In the genomic region with DNA sequence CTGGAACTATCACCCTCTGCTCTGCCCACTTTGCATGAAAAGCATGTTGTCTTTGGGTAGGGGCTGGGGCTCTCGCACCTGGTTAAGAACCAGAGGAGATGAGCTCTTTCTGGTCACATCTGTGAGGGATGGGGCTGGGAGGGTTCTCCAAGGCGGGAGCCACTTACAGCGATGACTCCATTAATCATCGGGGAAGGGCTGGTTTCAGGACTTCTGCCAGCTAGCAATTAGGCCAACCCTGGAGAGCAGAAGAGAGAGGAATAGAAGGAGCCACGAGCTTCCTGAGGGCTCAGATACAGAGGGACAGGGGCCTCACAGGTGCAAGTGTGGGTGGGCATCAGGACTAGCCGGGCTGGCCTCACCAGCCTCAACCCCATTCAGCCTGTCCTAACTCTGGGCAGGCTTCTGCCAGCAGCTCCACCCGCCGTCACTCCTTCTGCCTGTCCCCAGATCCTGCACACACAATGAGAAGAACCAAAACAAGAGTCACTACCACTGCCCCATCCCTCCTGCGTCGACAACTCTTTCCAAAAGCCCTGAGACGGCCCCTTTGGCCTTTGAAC, we compare ENCODE assay signal across 12 cellular contexts. TPM values are rescaled to one million over a fixed set of nuclear protein-coding genes. Genes with fewer than 3 reads are reported as not detected.
DNase-seq lines count a peak whose midpoint lies in the region; ATAC-seq and TF ChIP-seq lines count a peak whose summit lies in the region.
"Had no signal": no experiment of that assay in that cellular context is flagged by ENCODE, and none has a peak within 500 bp of the region (broad histone marks: within the 10 kb centered on the region; RNA-seq: fewer than 3 reads in every experiment).

No MANE protein-coding gene starts in this region.

- DNase-seq in NCI-H2107 treated with DMSO at 0.1 percent for 48 hours (lab: John Stamatoyannopoulos, UW; ENCODE audit: unreplicated experiment), result peak; percentile 20
- DNase-seq in NCI-H2107 (lab: John Stamatoyannopoulos, UW), result no peak
- DNase-seq in WERI-Rb-1, result peak; percentile 3
- DNase-seq in right atrium auricular region (ENCODE audit: low spot score), result no peak
- peak; percentile 59 to 77 for DNase-seq in suprapubic skin (ENCODE audit: low spot score in 2 of 2)
- no peak for DNase-seq in stimulated activated effector memory CD8-positive, alpha-beta T cell treated with anti-CD3 and anti-CD28 coated beads, Interleukin-12 subunit alpha, Interleukin-12 subunit beta, amount 100 ng/mL, for 72 hours (ENCODE audit: low spot score in 2 of 2)
- DNase-seq in occipital lobe (lab: John Stamatoyannopoulos, UW), result no peak
- DNase-seq in SW480 (ENCODE audit: low spot score), result no peak
- DNase-seq: activated CD4-positive, alpha-beta T cell treated with anti-CD3 and anti-CD28 coated beads, Interleukin-2, amount 50 U/mL, for 1 hour; SHP77 had no signal

- H3K36me3 ChIP-seq in WERI-Rb-1, result no peaks in the 10 kb centered on the region
- H3K36me3 ChIP-seq in right atrium auricular region, result peaks cover 27% of the 10 kb centered on the region
- peaks cover 10% of the 10 kb centered on the region for H3K36me3 ChIP-seq in suprapubic skin

- H3K27me3 ChIP-seq in WERI-Rb-1 (ENCODE audit: insufficient read depth, low read depth, severe bottlenecking), result no peaks in the 10 kb centered on the region
- H3K27me3 ChIP-seq in right atrium auricular region, result no peaks in the 10 kb centered on the region
- H3K27me3 ChIP-seq in suprapubic skin, result no peaks in the 10 kb centered on the region
- H3K27me3 ChIP-seq: hepatocyte had no signal

- TF ChIP-seq CTCF in WERI-Rb-1 (IDR thresholded peaks at IDR 0.05; ENCODE audit: low read depth, low read length) (no peak), right atrium auricular region (IDR thresholded peaks at IDR 0.05) (no peak), suprapubic skin (IDR thresholded peaks at IDR 0.05) (no peak)

- no peaks in the 10 kb centered on the region for H3K9me3 Mint-ChIP-seq in stimulated activated effector memory CD8-positive, alpha-beta T cell treated with anti-CD3 and anti-CD28 coated beads, Interleukin-12 subunit alpha, Interleukin-12 subunit beta, amount 100 ng/mL, for 72 hours

- H3K9me3 ChIP-seq in WERI-Rb-1 (ENCODE audit: severe bottlenecking) (no peaks in the 10 kb centered on the region), right atrium auricular region (no peaks in the 10 kb centered on the region), suprapubic skin (no peaks in the 10 kb centered on the region)

- H3K4me1 ChIP-seq in right atrium auricular region (peaks cover 0 to 88% of the 10 kb centered on the region in 2 donors), suprapubic skin (peaks cover 19% of the 10 kb centered on the region)
- H3K4me1 ChIP-seq: parathyroid adenoma had no signal

- H3K36me3 Mint-ChIP-seq in stimulated activated effector memory CD8-positive, alpha-beta T cell treated with anti-CD3 and anti-CD28 coated beads, Interleukin-12 subunit alpha, Interleukin-12 subunit beta, amount 100 ng/mL, for 72 hours, result no peaks in the 10 kb centered on the region

- no peak for ATAC-seq in stimulated activated effector memory CD8-positive, alpha-beta T cell treated with anti-CD3 and anti-CD28 coated beads, Interleukin-12 subunit alpha, Interleukin-12 subunit beta, amount 100 ng/mL, for 72 hours

- no peak for TF ChIP-seq EP300 in suprapubic skin (IDR thresholded peaks at IDR 0.05)

- no peak overlapping the region for H3K27ac Mint-ChIP-seq in stimulated activated effector memory CD8-positive, alpha-beta T cell treated with anti-CD3 and anti-CD28 coated beads, Interleukin-12 subunit alpha, Interleukin-12 subunit beta, amount 100 ng/mL, for 72 hours

- no peaks in the 10 kb centered on the region for H3K4me1 Mint-ChIP-seq in stimulated activated effector memory CD8-positive, alpha-beta T cell treated with anti-CD3 and anti-CD28 coated beads, Interleukin-12 subunit alpha, Interleukin-12 subunit beta, amount 100 ng/mL, for 72 hours

- 33% methylated on average over 10 of the region's 11 CpGs for WGBS in suprapubic skin

- H3K4me3 Mint-ChIP-seq in stimulated activated effector memory CD8-positive, alpha-beta T cell treated with anti-CD3 and anti-CD28 coated beads, Interleukin-12 subunit alpha, Interleukin-12 subunit beta, amount 100 ng/mL, for 72 hours, result no peak overlapping the region

- no peak overlapping the region for H3K27ac ChIP-seq in WERI-Rb-1
- H3K27ac ChIP-seq in right atrium auricular region, result peak overlapping the region; percentile 84 to 94
- no peak overlapping the region for H3K27ac ChIP-seq in suprapubic skin
- H3K27ac ChIP-seq: hepatocyte, parathyroid adenoma had no signal

- H3K4me3 ChIP-seq in WERI-Rb-1 (ENCODE audit: low read depth, low read length) (no peak overlapping the region), right atrium auricular region (no peak overlapping the region), suprapubic skin (peak overlapping the region; percentile 3)
- H3K4me3 ChIP-seq: hepatocyte had no signal

- TF ChIP-seq POLR2A in suprapubic skin (IDR thresholded peaks at IDR 0.05), result no peak

RNA-seq across cellular contexts. Expression of gene AQP1, which starts 8.4 kb away (rescaled TPM):
- 100 to 1,000 TPM; 353 to 517 TPM for total RNA-seq in right atrium auricular region
- total RNA-seq in suprapubic skin, result 100 to 1,000 TPM in 3 of 4 donors, 10 to 100 TPM in 1; 92.1 to 139 (median 110) TPM
- total RNA-seq in occipital lobe, result 0.31 TPM

RNA-seq across cellular contexts. Expression of gene GHRHR, which starts 43.7 kb away (rescaled TPM):
- total RNA-seq in right atrium auricular region (not detected), suprapubic skin (1 to 10 TPM in 1 of 4 donors, not detected in 3; 1.5 TPM), occipital lobe (not detected)

Comparison
In these comparisons a context has a peak if more than half of its experiments do, and no peak if none do; other contexts are left out.
1. DNase-seq: peak in NCI-H2107 treated with DMSO at 0.1 percent for 48 hours (single experiment), WERI-Rb-1 (single experiment) and suprapubic skin (2 of 2); none in NCI-H2107 (single experiment), right atrium auricular region (single experiment), stimulated activated effector memory CD8-positive, alpha-beta T cell treated with anti-CD3 and anti-CD28 coated beads, Interleukin-12 subunit alpha, Interleukin-12 subunit beta, amount 100 ng/mL, for 72 hours (0 of 2), occipital lobe (single experiment) and SW480 (single experiment).
2. H3K27ac ChIP-seq: peak in right atrium auricular region (2 of 2); none in WERI-Rb-1 (single experiment) and suprapubic skin (single experiment).
3. RNA of gene AQP1, which starts 8.4 kb away (total RNA-seq): 353 to 517 TPM in right atrium auricular region and 92.1 to 139 TPM in suprapubic skin; 0.31 TPM in occipital lobe (single experiment); every median in the first group is over 10 times any median in the second.